Comparison of ENCODE assay signal across 9 cellular contexts in the genomic region with DNA sequence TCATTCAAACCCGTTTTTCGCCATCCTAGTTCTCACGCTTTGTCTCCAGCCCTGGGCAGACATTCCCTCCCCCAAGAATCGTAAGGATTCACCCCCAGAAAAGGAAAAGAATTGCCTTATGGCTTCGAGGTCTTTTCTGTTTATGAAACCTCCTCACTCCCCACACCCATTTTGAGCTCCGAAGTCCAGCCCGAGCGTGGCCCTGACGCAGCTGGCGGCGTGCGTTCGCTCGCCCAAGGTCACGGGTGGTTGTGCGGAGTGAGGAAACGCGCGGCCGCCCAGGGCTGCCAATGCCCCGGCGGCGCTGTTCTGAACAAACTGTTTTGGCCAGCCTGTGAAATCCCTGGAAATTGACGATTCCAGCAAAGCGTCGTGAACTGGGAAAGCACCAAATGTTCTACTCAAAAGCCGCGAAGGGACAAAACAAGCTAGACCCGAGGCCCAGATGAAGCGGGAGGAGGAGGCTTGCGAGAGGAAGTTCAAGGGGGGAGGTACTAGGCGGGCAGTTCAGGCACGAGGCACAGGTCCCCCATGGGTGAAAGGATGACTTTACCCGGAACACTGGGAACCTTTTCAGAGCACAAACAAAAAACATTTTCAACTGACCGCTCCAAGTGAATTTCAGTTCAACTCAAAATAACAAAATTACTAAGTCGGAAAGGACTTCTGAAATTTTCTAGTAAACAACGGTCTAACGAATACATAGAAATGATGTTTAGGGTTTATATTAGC. TPM values are rescaled to one million over a fixed set of nuclear protein-coding genes. Genes with fewer than 3 reads are reported as not detected.
DNase-seq lines count a peak whose midpoint lies in the region; ATAC-seq, FAIRE-seq and TF ChIP-seq lines count a peak whose summit lies in the region.
"Had no signal": no experiment of that assay in that cellular context is flagged by ENCODE, and none has a peak within 500 bp of the region (broad histone marks: within the 10 kb centered on the region; RNA-seq: fewer than 3 reads in every experiment).

No MANE protein-coding gene starts in this region.

- POLR2A ChIA-PET in CD8-positive, alpha-beta T cell (lab: Charles Lee) = interaction anchor here (0.8 to 1.6 kb wide), 10 partner anchors 9 to 768 kb away, joined by 3 to 10 read pairs (median 4); a partner anchor contains a TSS
- POLR2A ChIA-PET in PC-3 (lab: Charles Lee; ENCODE audit: unreplicated experiment) = interaction anchor here (0.7 to 1.4 kb wide), 5 partner anchors 70 to 220 kb away, joined by 3 to 6 read pairs (median 4); no protein-coding TSS in a partner anchor

- peak overlapping the region; percentile 98 for H3K27ac Mint-ChIP-seq in CD8-positive, alpha-beta T cell
- peak overlapping the region; percentile 99 for H3K27ac Mint-ChIP-seq in activated T-helper 17 cell treated with anti-CD3 and anti-CD28 coated beads, Interleukin-2, amount 50 U/mL, for 72 hours

- no peaks in the 10 kb centered on the region for H3K9me2 ChIP-seq in PC-3 (replicated peaks; ENCODE audit: low read length)

- DNase-seq in CD8-positive, alpha-beta T cell = peak; percentile 19 to 78 (median 55)
- DNase-seq in GM20000 (ENCODE audit: low spot score) (peak; percentile 76), HTR-8/SVneo (ENCODE audit: insufficient read length, low spot score) (peak; percentile 61), PC-3 (peak; percentile 52), fibroblast of gingiva (ENCODE audit: low read depth) (peak; percentile 96)
- peak; percentile 20 to 26 for DNase-seq in stimulated activated CD8-positive, alpha-beta memory T cell treated with anti-CD3 and anti-CD28 coated beads, Interleukin-7, amount 100 ng/mL, for 1 hour (ENCODE audit: low read depth in 2 of 2)

- peaks cover 35% of the 10 kb centered on the region for H4K20me1 ChIP-seq in PC-3 (ENCODE audit: low read length)

- H3K79me2 ChIP-seq in PC-3 (ENCODE audit: low read length) = peaks cover 43% of the 10 kb centered on the region

- FAIRE-seq in HTR-8/SVneo (lab: Jason Lieb, UNC) = no peak
- FAIRE-seq: endometrium had no signal

- peaks cover 33% of the 10 kb centered on the region for H3K4me1 Mint-ChIP-seq in CD8-positive, alpha-beta T cell (ENCODE audit: low read depth)
- peaks cover 13% of the 10 kb centered on the region for H3K4me1 Mint-ChIP-seq in activated T-helper 17 cell treated with anti-CD3 and anti-CD28 coated beads, Interleukin-2, amount 50 U/mL, for 72 hours

- H3K9me3 Mint-ChIP-seq in CD8-positive, alpha-beta T cell = no peaks in the 10 kb centered on the region
- H3K9me3 Mint-ChIP-seq in activated T-helper 17 cell treated with anti-CD3 and anti-CD28 coated beads, Interleukin-2, amount 50 U/mL, for 72 hours = no peaks in the 10 kb centered on the region

- H3K27me3 ChIP-seq in CD8-positive, alpha-beta T cell (ENCODE audit: insufficient read depth, low read length) = no peaks in the 10 kb centered on the region
- H3K27me3 ChIP-seq in PC-3 (ENCODE audit: low read length) (no peaks in the 10 kb centered on the region), muscle layer of duodenum (ENCODE audit: low read depth, low read length) (no peaks in the 10 kb centered on the region)

- peak overlapping the region; percentile 88 for H3K4me3 ChIP-seq in CD8-positive, alpha-beta T cell (ENCODE audit: low read depth, low read length)
- H3K4me3 ChIP-seq in PC-3 (ENCODE audit: low read length) (peak overlapping the region; percentile 82), muscle layer of duodenum (ENCODE audit: low read depth in 1 of 2, low read length in 2 of 2) (peak overlapping the region; percentile 81 to 82)

- ATAC-seq in CD8-positive, alpha-beta T cell = peak; percentile 18
- peak; percentile 38 for ATAC-seq in PC-3
- ATAC-seq in activated T-helper 17 cell treated with anti-CD3 and anti-CD28 coated beads, Interleukin-2, amount 50 U/mL, for 72 hours (replicated peaks) = peak; percentile 48

- H3K9me3 ChIP-seq in CD8-positive, alpha-beta T cell (ENCODE audit: low read length) = no peaks in the 10 kb centered on the region
- H3K9me3 ChIP-seq in PC-3 (ENCODE audit: low read length) (no peaks in the 10 kb centered on the region), muscle layer of duodenum (ENCODE audit: control insufficient read depth in 1 of 2, low read length in 2 of 2) (no peaks in the 10 kb centered on the region)

- TSS peak; percentile 98 for BruUV-seq in PC-3 (replicated peaks; lab: Mats Ljungman, UMichigan)

- H3F3A ChIP-seq in PC-3 (ENCODE audit: low read length, unreplicated experiment) = no peaks in the 10 kb centered on the region

- peak overlapping the region; percentile 95 for H3K27ac ChIP-seq in CD8-positive, alpha-beta T cell (ENCODE audit: low read depth, low read length)
- H3K27ac ChIP-seq in PC-3 (ENCODE audit: low read length) (peak overlapping the region; percentile 98), muscle layer of duodenum (ENCODE audit: low read length) (peak overlapping the region; percentile 100)

- H2AFZ ChIP-seq in PC-3 (ENCODE audit: low read length) = peak overlapping the region; percentile 95

- peak overlapping the region; percentile 92 for H3K9ac ChIP-seq in PC-3 (ENCODE audit: low read length)

- H3K36me3 Mint-ChIP-seq in CD8-positive, alpha-beta T cell = peaks cover 20% of the 10 kb centered on the region
- peaks cover 43% of the 10 kb centered on the region for H3K36me3 Mint-ChIP-seq in activated T-helper 17 cell treated with anti-CD3 and anti-CD28 coated beads, Interleukin-2, amount 50 U/mL, for 72 hours (ENCODE audit: low read depth)

- peak overlapping the region; percentile 99 for H3K4me2 ChIP-seq in PC-3 (ENCODE audit: low read length)

- peak overlapping the region; percentile 91 for H3K4me3 Mint-ChIP-seq in CD8-positive, alpha-beta T cell
- H3K4me3 Mint-ChIP-seq in activated T-helper 17 cell treated with anti-CD3 and anti-CD28 coated beads, Interleukin-2, amount 50 U/mL, for 72 hours = peak overlapping the region; percentile 98

- no peak for TF ChIP-seq CTCF in CD8-positive, alpha-beta T cell (IDR thresholded peaks at IDR 0.05)
- TF ChIP-seq CTCF in GM20000 (IDR thresholded peaks at IDR 0.05; ENCODE audit: extremely low read depth, missing control alignments) (peak; percentile 11), PC-3 (conservative IDR thresholded peaks at IDR 0.05; ENCODE audit: low read depth, low read length) (0 out of 2 replicates have a peak, but pooled peaks have one; percentile 12)

- no peaks in the 10 kb centered on the region for H3K36me3 ChIP-seq in CD8-positive, alpha-beta T cell (ENCODE audit: insufficient read depth, low read length)
- H3K36me3 ChIP-seq in PC-3 (ENCODE audit: low read depth, low read length) = peaks cover 16% of the 10 kb centered on the region
- H3K36me3 ChIP-seq in muscle layer of duodenum (ENCODE audit: control insufficient read depth in 1 of 2, insufficient read depth in 2 of 2, low read length in 2 of 2) = peaks cover 4 to 36% of the 10 kb centered on the region in 2 donors

- intact Hi-C loops in CD8-positive, alpha-beta T cell (cut with DNase I, micrococcal nuclease) = loop anchor here (1.0 to 10.0 kb wide), 11 partner anchors 77 to 1941 kb away; a partner anchor contains a TSS
- intact Hi-C loops in PC-3 (cut with micrococcal nuclease) = loop anchor here (1.0 to 2.0 kb wide), 4 partner anchors 78 to 227 kb away; no protein-coding TSS in a partner anchor

- CTCF ChIA-PET in CD8-positive, alpha-beta T cell (lab: Charles Lee) = interaction anchor here (0.6 to 1.8 kb wide), 5 partner anchors 22 to 227 kb away, joined by 3 to 6 read pairs (median 3); no protein-coding TSS in a partner anchor
- CTCF ChIA-PET in PC-3 (lab: Charles Lee) = interaction anchor here (0.6 to 1.1 kb wide), 2 partner anchors 31 to 436 kb away, joined by 4 to 8 read pairs; no protein-coding TSS in a partner anchor

- no peaks in the 10 kb centered on the region for H3K27me3 Mint-ChIP-seq in CD8-positive, alpha-beta T cell (ENCODE audit: low read depth)
- no peaks in the 10 kb centered on the region for H3K27me3 Mint-ChIP-seq in activated T-helper 17 cell treated with anti-CD3 and anti-CD28 coated beads, Interleukin-2, amount 50 U/mL, for 72 hours

- H3K4me1 ChIP-seq in CD8-positive, alpha-beta T cell (ENCODE audit: insufficient read depth, low read length) = peaks cover 33% of the 10 kb centered on the region
- H3K4me1 ChIP-seq in PC-3 (ENCODE audit: insufficient read depth, low read length) (peaks cover 16% of the 10 kb centered on the region; the same call in 1 of the 2 replicates), muscle layer of duodenum (ENCODE audit: control insufficient read depth in 1 of 2, insufficient read depth in 2 of 2, low read length in 2 of 2) (peaks cover 3 to 9% of the 10 kb centered on the region in 2 donors)

RNA-seq across cellular contexts. Expression of a gene that starts 0.7 kb away (rescaled TPM):
- total RNA-seq in CD8-positive, alpha-beta T cell = 100 to 1,000 TPM; 355 to 361 TPM
- total RNA-seq in PC-3 (2014; rRNA removed) = 84.1 and 88.8 TPM in 2 replicates
- total RNA-seq in activated T-helper 17 cell treated with anti-CD3 and anti-CD28 coated beads, Interleukin-2, amount 50 U/mL, for 72 hours = 100 to 1,000 TPM; 104 to 175 TPM

Comparison
In these comparisons a context has a peak if more than half of its experiments do, and no peak if none do; other contexts are left out.
1. Peak in every context shown above with its lines: DNase-seq, ATAC-seq, H3K4me3 ChIP-seq and H3K27ac ChIP-seq.
2. DNase-seq: peak in every context shown above with its lines; median percentile 96 in fibroblast of gingiva; 76 in GM20000; 61 in HTR-8/SVneo; 55 in CD8-positive, alpha-beta T cell; 52 in PC-3; 23 in stimulated activated CD8-positive, alpha-beta memory T cell treated with anti-CD3 and anti-CD28 coated beads, Interleukin-7, amount 100 ng/mL, for 1 hour.